ENCODE assay signal across 28 cellular contexts in the genomic region with DNA sequence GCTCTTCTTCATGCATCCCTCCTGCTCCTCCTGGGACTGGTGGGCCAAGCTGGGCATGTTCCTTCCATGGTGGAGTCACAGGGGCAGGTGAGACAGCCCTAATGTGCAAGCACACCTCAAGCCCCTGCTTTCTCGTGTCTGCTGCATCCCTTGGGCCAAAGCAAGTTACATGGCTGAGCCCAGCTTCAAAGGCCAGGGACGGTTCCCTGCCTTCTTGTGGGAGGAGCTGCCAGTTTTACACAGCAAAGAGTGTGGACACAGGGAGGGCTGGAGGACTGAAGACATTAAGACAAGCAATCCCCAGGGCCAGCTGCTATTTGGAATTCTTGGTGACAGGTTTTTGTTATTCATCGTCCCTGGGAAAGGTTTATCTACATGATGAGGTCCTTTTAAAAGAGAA.
DNase-seq lines count a peak whose midpoint lies in the region; ATAC-seq, FAIRE-seq and TF ChIP-seq lines count a peak whose summit lies in the region.
"Had no signal": no experiment of that assay in that cellular context is flagged by ENCODE, and none has a peak within 500 bp of the region (broad histone marks: within the 10 kb centered on the region; RNA-seq: fewer than 3 reads in every experiment).

No MANE protein-coding gene starts in this region.

- no peak overlapping the region for H3K27ac Mint-ChIP-seq in WTC11
- H3K27ac Mint-ChIP-seq: CD14-positive monocyte; CD4-positive, CD25-positive, alpha-beta regulatory T cell; CD8-positive, alpha-beta memory T cell had no signal

- H3K18ac ChIP-seq in H1 (ENCODE audit: extremely low read depth, low read length) (no peak overlapping the region), neuronal stem cell (ENCODE audit: low read length) (no peak overlapping the region)

- H3K23me2 ChIP-seq in H1 (ENCODE audit: low read depth, low read length), result no peaks in the 10 kb centered on the region

- H3K27ac ChIP-seq in H1 (ENCODE audit: low read depth, low read length), result no peak overlapping the region
- no peak overlapping the region for H3K27ac ChIP-seq in neuronal stem cell (replicated peaks; ENCODE audit: low read length)
- no peak overlapping the region for H3K27ac ChIP-seq in A673 (ENCODE audit: low read depth, low read length, poor library complexity, severe bottlenecking)
- no peak overlapping the region for H3K27ac ChIP-seq in left lung
- no peak overlapping the region for H3K27ac ChIP-seq in effector memory CD4-positive, alpha-beta T cell (ENCODE audit: insufficient read depth, low read length, poor library complexity, severe bottlenecking)
- H3K27ac ChIP-seq: 22Rv1, A549, BLaER1 had no signal

- no peak overlapping the region for H3K4me3 Mint-ChIP-seq in WTC11
- H3K4me3 Mint-ChIP-seq: CD14-positive monocyte; CD4-positive, alpha-beta memory T cell; CD4-positive, CD25-positive, alpha-beta regulatory T cell had no signal

- no peak overlapping the region for H2AFZ ChIP-seq in H1 (ENCODE audit: low read length)
- H2AFZ ChIP-seq in neuronal stem cell (ENCODE audit: low read length), result no peak overlapping the region

- H3K4me1 Mint-ChIP-seq in WTC11, result peaks cover 7% of the 10 kb centered on the region; the same call in 1 of the 2 replicates
- H3K4me1 Mint-ChIP-seq: CD14-positive monocyte; CD4-positive, alpha-beta memory T cell; CD4-positive, CD25-positive, alpha-beta regulatory T cell; CD8-positive, alpha-beta memory T cell had no signal

- no peaks in the 10 kb centered on the region for H3K36me3 Mint-ChIP-seq in WTC11
- H3K36me3 Mint-ChIP-seq: CD14-positive monocyte; CD4-positive, alpha-beta memory T cell; CD4-positive, CD25-positive, alpha-beta regulatory T cell; CD8-positive, alpha-beta memory T cell had no signal

- POLR2A ChIA-PET in WTC11 (lab: Charles Lee) (no interaction called here), H1 (lab: Charles Lee; ENCODE audit: partially characterized antibody) (no interaction called here), A673 (lab: Charles Lee; ENCODE audit: low non-redundant PET) (no interaction called here)

- no peak overlapping the region for H3K56ac ChIP-seq in H1 (replicated peaks; ENCODE audit: insufficient read length, low read depth, low read length)

- 72% methylated on average over 3 of the region's 3 CpGs; no CpG with 5 or more reads in 1 of the 2 experiments for WGBS in H1 (ENCODE audit: extremely low coverage in 1 of 2, insufficient coverage in 1 of 2, insufficient read length in 1 of 2, insufficient replicate concordance in 2 of 2, low coverage in 1 of 2, low lambda C conversion rate in 2 of 2, missing lambda C conversion rate in 1 of 2), 2 experiments
- no CpG with 5 or more reads among the region's 3 CpGs for WGBS in neuronal stem cell (ENCODE audit: extremely low coverage in 2 of 2, insufficient read length in 2 of 2, insufficient replicate concordance in 1 of 2), 2 donors

- CTCF ChIA-PET in WTC11 (lab: Charles Lee), result interaction anchor here (1.2 to 1.4 kb wide), 2 partner anchors 117 to 118 kb away, joined by 4 to 6 read pairs; no protein-coding TSS in a partner anchor
- CTCF ChIA-PET in H1 (lab: Charles Lee; ENCODE audit: partially characterized antibody), result interaction anchor here (1.0 to 1.5 kb wide), 5 partner anchors 15 to 117 kb away, joined by 3 to 4 read pairs (median 3); no protein-coding TSS in a partner anchor
- CTCF ChIA-PET in A673 (lab: Charles Lee), result no interaction called here

- H4K91ac ChIP-seq in H1 (replicated peaks; ENCODE audit: insufficient read length, low read length) (no peak overlapping the region), neuronal stem cell (ENCODE audit: low read depth, low read length, poor library complexity) (no peak overlapping the region)

- intact Hi-C loops in A673 (cut with micrococcal nuclease; ENCODE audit: unreplicated experiment) (no loop called here), left lung (cut with DNase I) (no loop called here)

- H3K9me3 ChIP-seq in H1 (ENCODE audit: insufficient read depth in 2 of 2, low read depth in 1 of 2, low read length in 1 of 2) (no peaks in the 10 kb centered on the region), neuronal stem cell (replicated peaks in 1 of 2; ENCODE audit: control insufficient read depth in 2 of 2, insufficient read depth in 1 of 2, low read depth in 1 of 2, low read length in 2 of 2) (no peaks in the 10 kb centered on the region), A673 (ENCODE audit: low read depth, low read length, poor library complexity, severe bottlenecking) (no peaks in the 10 kb centered on the region), left lung (no peaks in the 10 kb centered on the region)
- no peaks in the 10 kb centered on the region for H3K9me3 ChIP-seq in effector memory CD4-positive, alpha-beta T cell (ENCODE audit: control insufficient read depth, low read length)
- H3K9me3 ChIP-seq: BE2C, BLaER1 had no signal

- no peak for TF ChIP-seq EP300 in H1 (IDR thresholded peaks at IDR 0.05; ENCODE audit: borderline replicate concordance in 1 of 2, low read depth in 2 of 2, low read length in 2 of 2)

- TF ChIP-seq CTCF in WTC11 (IDR thresholded peaks at IDR 0.05) (no peak), H1 (IDR thresholded peaks at IDR 0.05; ENCODE audit: control extremely low read depth in 1 of 3, insufficient read depth in 1 of 3, low read depth in 1 of 3, low read length in 3 of 3) (no peak), A673 (conservative IDR thresholded peaks at IDR 0.05; ENCODE audit: low read depth, low read length) (no peak), left lung (IDR thresholded peaks at IDR 0.05) (no peak)

- H3K4me2 ChIP-seq in H1 (ENCODE audit: insufficient read depth in 1 of 2, low read depth in 2 of 2, low read length in 2 of 2) (no peak overlapping the region), neuronal stem cell (ENCODE audit: insufficient read depth, low read length, poor library complexity, severe bottlenecking) (no peak overlapping the region)
- H3K4me2 ChIP-seq: A549, BLaER1 had no signal

- no peaks in the 10 kb centered on the region; the same call in none of the 2 replicates for H3K27me3 Mint-ChIP-seq in WTC11 (ENCODE audit: low read depth)

- H3K9me3 Mint-ChIP-seq in WTC11, result no peaks in the 10 kb centered on the region

- H2BK5ac ChIP-seq in H1 (ENCODE audit: low read depth, low read length) (no peak overlapping the region), neuronal stem cell (ENCODE audit: low read length) (no peak overlapping the region)

- H3K4me3 ChIP-seq in H1 (ENCODE audit: extremely low read depth in 1 of 4, insufficient read depth in 2 of 4, low read depth in 3 of 4, low read length in 4 of 4), result no peak overlapping the region
- no peak overlapping the region for H3K4me3 ChIP-seq in neuronal stem cell (ENCODE audit: low read length in 2 of 2)
- H3K4me3 ChIP-seq in A673 (ENCODE audit: low read depth, low read length, poor library complexity, severe bottlenecking), result no peak overlapping the region
- H3K4me3 ChIP-seq in left lung, result no peak overlapping the region
- H3K4me3 ChIP-seq in effector memory CD4-positive, alpha-beta T cell (ENCODE audit: insufficient read depth, low read depth, low read length, poor library complexity, severe bottlenecking), result no peak overlapping the region
- H3K4me3 ChIP-seq: A549, BLaER1 had no signal

- H3K36me3 ChIP-seq in H1 (ENCODE audit: control insufficient read depth in 2 of 4, insufficient read depth in 4 of 4, low read length in 3 of 4), result no peaks in the 10 kb centered on the region
- H3K36me3 ChIP-seq in neuronal stem cell (replicated peaks in 1 of 2; ENCODE audit: control insufficient read depth in 2 of 2, insufficient read depth in 2 of 2, low read length in 2 of 2), result no peaks in the 10 kb centered on the region
- no peaks in the 10 kb centered on the region for H3K36me3 ChIP-seq in A673 (ENCODE audit: insufficient read depth, low read length, poor library complexity, severe bottlenecking)
- H3K36me3 ChIP-seq in left lung, result no peaks in the 10 kb centered on the region
- H3K36me3 ChIP-seq in effector memory CD4-positive, alpha-beta T cell (ENCODE audit: control insufficient read depth, insufficient read depth, low read length), result no peaks in the 10 kb centered on the region
- H3K36me3 ChIP-seq: BE2C, BLaER1 had no signal

- H2BK12ac ChIP-seq in H1 (ENCODE audit: low read depth, low read length), result no peak overlapping the region
- H2BK12ac ChIP-seq in neuronal stem cell (ENCODE audit: low read length), result no peak overlapping the region

- no TSS peak for BruUV-seq in A673 (replicated peaks; lab: Mats Ljungman, UMichigan)

- no peak overlapping the region for H2BK15ac ChIP-seq in H1 (ENCODE audit: low read length)
- no peak overlapping the region for H2BK15ac ChIP-seq in neuronal stem cell (ENCODE audit: low read length)

- no peak for TF ChIP-seq POLR2A in H1 (IDR thresholded peaks at IDR 0.05; ENCODE audit: control extremely low read depth in 1 of 2, low read depth in 2 of 2, low read length in 2 of 2)

- H3K9ac ChIP-seq in H1 (replicated peaks in 1 of 4; ENCODE audit: extremely low read depth in 1 of 4, low read depth in 3 of 4, low read length in 3 of 4) (no peak overlapping the region), neuronal stem cell (ENCODE audit: low read depth, low read length, poor library complexity) (no peak overlapping the region)
- H3K9ac ChIP-seq: BLaER1 had no signal

- ATAC-seq in WTC11 (peak; percentile 48), GM18907 (IDR thresholded peaks at IDR 0.05; ENCODE audit: unreplicated experiment) (no peak), left lung (no peak)
- ATAC-seq: A549 had no signal

- H2BK120ac ChIP-seq in H1 (replicated peaks; ENCODE audit: low read depth, low read length) (no peak overlapping the region), neuronal stem cell (ENCODE audit: low read depth, low read length) (no peak overlapping the region)

- no peaks in the 10 kb centered on the region for H4K20me1 ChIP-seq in H1 (replicated peaks in 1 of 2; ENCODE audit: control insufficient read depth in 1 of 2, insufficient read depth in 2 of 2, low read length in 2 of 2)
- H4K20me1 ChIP-seq: BLaER1 had no signal

- FAIRE-seq in H1 (lab: Jason Lieb, UNC), result peak; percentile 28
- FAIRE-seq: A549, G401.6, GM12891 had no signal

- H3K4me1 ChIP-seq in H1 (replicated peaks in 1 of 4; ENCODE audit: control insufficient read depth in 3 of 4, insufficient read depth in 4 of 4, low read length in 3 of 4), result 0 out of 7 replicates have a peak, but pooled peaks cover 0 to 2% (median 0%) of the 10 kb centered on the region in 4 experiments
- no peaks in the 10 kb centered on the region for H3K4me1 ChIP-seq in neuronal stem cell (ENCODE audit: control insufficient read depth in 2 of 2, insufficient read depth in 1 of 2, low read depth in 1 of 2, low read length in 2 of 2)
- H3K4me1 ChIP-seq in A673 (ENCODE audit: insufficient read depth, low read length, poor library complexity, severe bottlenecking), result no peaks in the 10 kb centered on the region
- H3K4me1 ChIP-seq in left lung, result no peaks in the 10 kb centered on the region
- no peaks in the 10 kb centered on the region for H3K4me1 ChIP-seq in effector memory CD4-positive, alpha-beta T cell (ENCODE audit: control insufficient read depth, insufficient read depth, low read length, poor library complexity, severe bottlenecking)
- H3K4me1 ChIP-seq: BE2C, BLaER1 had no signal

- H3K79me2 ChIP-seq in H1 (ENCODE audit: control insufficient read depth in 1 of 2, insufficient read depth in 2 of 2, low read length in 2 of 2), result no peaks in the 10 kb centered on the region

- no peak overlapping the region for H2BK20ac ChIP-seq in H1 (ENCODE audit: low read length)

- DNase-seq in ELF-1 (ENCODE audit: low read depth, low spot score) (peak; percentile 29), WTC11 (ENCODE audit: low spot score) (no peak), H1 (ENCODE audit: low read depth in 1 of 2, low spot score in 2 of 2) (no peak), neuronal stem cell (ENCODE audit: low spot score) (no peak), A673 (ENCODE audit: low spot score) (no peak), left lung (no peak)
- no peak for DNase-seq in effector memory CD4-positive, alpha-beta T cell
- DNase-seq: ACHN; BE2C; C1 segment of cervical spinal cord; CD4-positive, alpha-beta memory T cell; CD4-positive, CD25-positive, alpha-beta regulatory T cell; CD8-positive, alpha-beta memory T cell; COR-L47; DMS 273 treated with DMSO at 0.1 percent for 48 hours; DMS153; DMS53; DMS79; DND-41; EL; GF-D8 had no signal

- no peak overlapping the region for H3K23ac ChIP-seq in H1 (ENCODE audit: insufficient read length)
- no peak overlapping the region for H3K23ac ChIP-seq in neuronal stem cell (ENCODE audit: low read depth, low read length, poor library complexity)

- H3K4ac ChIP-seq in H1 (replicated peaks; ENCODE audit: insufficient read length, low read depth, low read length) (peak overlapping the region; percentile 63), neuronal stem cell (ENCODE audit: low read length) (no peak overlapping the region)

- H4K8ac ChIP-seq in H1 (ENCODE audit: extremely low read depth, insufficient read depth, low read length) (no peak overlapping the region), neuronal stem cell (ENCODE audit: low read depth, low read length) (no peak overlapping the region)

- H3K27me3 ChIP-seq in H1 (replicated peaks in 1 of 4; ENCODE audit: control insufficient read depth in 3 of 4, extremely low read depth in 1 of 4, insufficient read depth in 3 of 4, low read length in 3 of 4) (no peaks in the 10 kb centered on the region; a peak in 1 of 7 replicates), neuronal stem cell (ENCODE audit: control insufficient read depth in 3 of 3, insufficient read depth in 3 of 3, low read depth in 1 of 3, low read length in 3 of 3) (no peaks in the 10 kb centered on the region), A673 (replicated peaks; ENCODE audit: insufficient read depth, low read depth, low read length, poor library complexity) (peaks cover 78% of the 10 kb centered on the region), left lung (peaks cover 0 to 20% of the 10 kb centered on the region in 2 donors)
- peaks cover 5% of the 10 kb centered on the region for H3K27me3 ChIP-seq in effector memory CD4-positive, alpha-beta T cell (replicated peaks; ENCODE audit: control insufficient read depth, insufficient read depth, low read length, poor library complexity, severe bottlenecking)
- H3K27me3 ChIP-seq: BLaER1 had no signal

- no peak overlapping the region for H4K5ac ChIP-seq in H1 (ENCODE audit: insufficient read length, low read depth, low read length)

- H2AK5ac ChIP-seq in H1 (ENCODE audit: low read depth, low read length) (no peak overlapping the region), neuronal stem cell (ENCODE audit: low read depth, low read length) (no peak overlapping the region)

- no peak for TF ChIP-seq RAD21 in H1 (IDR thresholded peaks at IDR 0.05 in 1 of 2, conservative IDR thresholded peaks at IDR 0.05 in 1 of 2; ENCODE audit: low read depth in 2 of 2, low read length in 2 of 2)

- H3K14ac ChIP-seq in H1 (ENCODE audit: insufficient read length) (no peak overlapping the region), neuronal stem cell (ENCODE audit: low read length) (peak overlapping the region; percentile 87)

- no peaks in the 10 kb centered on the region for H3K79me1 ChIP-seq in H1 (ENCODE audit: low read depth, low read length)
- no peaks in the 10 kb centered on the region for H3K79me1 ChIP-seq in neuronal stem cell (ENCODE audit: low read depth, low read length)
